Comparison of ENCODE assay signal across 1 cellular context in genomic region chr10:43595739-43596298, GRCh38.
TF ChIP-seq lines count a peak whose summit lies in the region.

No MANE protein-coding gene starts in this region.

TF ChIP-seq in HepG2, 621 proteins besides CTCF, POLR2A, EP300 and RAD21 (continued from another document):
- TF ChIP-seq KLF15 (CRISPR knock-in tag; IDR thresholded peaks at IDR 0.05; ENCODE audit: borderline replicate concordance) (no peak), HIC2 (CRISPR knock-in tag; IDR thresholded peaks at IDR 0.05; ENCODE audit: low read depth) (no peak), ZNF34 (CRISPR knock-in tag; IDR thresholded peaks at IDR 0.05; ENCODE audit: borderline replicate concordance) (no peak), STAT6 (CRISPR knock-in tag; IDR thresholded peaks at IDR 0.05; ENCODE audit: borderline replicate concordance) (no peak), ZBTB2 (CRISPR knock-in tag; IDR thresholded peaks at IDR 0.05; ENCODE audit: low read depth) (no peak), HES4 (CRISPR knock-in tag; IDR thresholded peaks at IDR 0.05; ENCODE audit: borderline replicate concordance) (no peak), KLF6 (CRISPR knock-in tag; IDR thresholded peaks at IDR 0.05) (no peak), SALL1 (CRISPR knock-in tag; IDR thresholded peaks at IDR 0.05) (no peak)
